1 cellular context compared by ENCODE assay signal in the genomic region with DNA sequence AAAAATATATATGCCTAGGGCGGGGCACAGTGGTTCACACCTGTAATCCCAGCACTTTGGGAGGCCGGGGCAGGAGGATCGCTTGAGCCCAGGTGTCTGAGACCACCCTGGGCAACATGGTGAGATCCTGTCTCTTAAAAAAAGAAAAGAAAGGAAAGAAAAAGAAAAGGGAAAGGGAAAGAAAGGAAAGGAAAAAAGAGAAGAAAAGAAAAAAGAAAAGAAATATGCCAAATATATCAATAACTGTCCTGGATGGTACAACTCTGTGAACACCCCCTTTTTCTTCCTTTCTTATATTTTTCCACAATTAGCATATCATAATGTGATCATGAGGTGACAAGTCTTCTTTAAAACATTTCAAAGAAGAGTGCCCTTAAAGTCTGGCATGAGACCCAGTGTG.
A peak's percentile ranks its signal among the peaks of the same experiment; 100 is the strongest.
TF ChIP-seq lines count a peak whose summit lies in the region.

No MANE protein-coding gene starts in this region.

TF ChIP-seq in HepG2, 621 proteins besides CTCF, POLR2A, EP300 and RAD21:
- 0 out of 2 replicates have a peak, but pooled peaks have one; percentile 57 for TF ChIP-seq U2AF2 (IDR thresholded peaks at IDR 0.05; ENCODE audit: low read depth, low read length)
- TF ChIP-seq, protein P1, sequence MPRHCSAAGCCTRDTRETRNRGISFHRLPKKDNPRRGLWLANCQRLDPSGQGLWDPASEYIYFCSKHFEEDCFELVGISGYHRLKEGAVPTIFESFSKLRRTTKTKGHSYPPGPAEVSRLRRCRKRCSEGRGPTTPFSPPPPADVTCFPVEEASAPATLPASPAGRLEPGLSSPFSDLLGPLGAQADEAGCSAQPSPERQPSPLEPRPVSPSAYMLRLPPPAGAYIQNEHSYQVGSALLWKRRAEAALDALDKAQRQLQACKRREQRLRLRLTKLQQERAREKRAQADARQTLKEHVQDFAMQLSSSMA (CRISPR knock-in tag; IDR thresholded peaks at IDR 0.05): no peak
